ENCODE assay signal across 1 cellular context in the genomic region with DNA sequence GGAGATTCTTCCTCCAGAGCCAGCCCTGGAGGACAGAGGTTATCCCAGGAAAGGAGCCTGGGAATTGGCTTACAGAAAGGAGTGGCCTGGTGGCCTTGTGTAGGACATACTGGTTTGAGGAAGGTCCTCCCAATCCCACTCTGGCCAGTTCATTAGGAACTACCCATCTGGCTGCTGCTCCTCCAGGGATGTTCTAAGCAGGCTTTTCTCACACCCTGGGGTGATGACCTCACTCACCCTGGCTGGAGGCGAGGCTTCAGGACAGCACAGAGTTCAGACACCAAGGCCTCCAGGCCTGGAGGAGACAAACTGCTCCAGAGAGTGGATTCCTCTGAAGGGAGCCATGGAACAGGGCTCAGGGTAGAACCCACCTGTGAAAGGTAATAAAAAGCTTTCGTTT.
TF ChIP-seq lines count a peak whose summit lies in the region.

No MANE protein-coding gene starts in this region.

TF ChIP-seq in HepG2, 621 proteins besides CTCF, POLR2A, EP300 and RAD21:
- TF ChIP-seq ZFY (CRISPR knock-in tag; IDR thresholded peaks at IDR 0.05) (no peak), MBD4 (IDR thresholded peaks at IDR 0.05; ENCODE audit: borderline replicate concordance, low read length) (no peak), ZNF350 (CRISPR knock-in tag; IDR thresholded peaks at IDR 0.05; ENCODE audit: borderline replicate concordance, low read depth) (0 out of 2 replicates have a peak, but pooled peaks have one; percentile 10), ZZZ3 (CRISPR knock-in tag; IDR thresholded peaks at IDR 0.05; ENCODE audit: borderline replicate concordance) (0 out of 2 replicates have a peak, but pooled peaks have one; percentile 48), MAZ (IDR thresholded peaks at IDR 0.05; ENCODE audit: borderline replicate concordance, low read depth, low read length) (0 out of 2 replicates have a peak, but pooled peaks have one; percentile 1), MAZ (CRISPR knock-in tag; IDR thresholded peaks at IDR 0.05; ENCODE audit: low read depth) (no peak), SMAD1 (CRISPR knock-in tag; IDR thresholded peaks at IDR 0.05; ENCODE audit: borderline replicate concordance, low read depth) (0 out of 2 replicates have a peak, but pooled peaks have one; percentile 51)
- TF ChIP-seq, protein P1, sequence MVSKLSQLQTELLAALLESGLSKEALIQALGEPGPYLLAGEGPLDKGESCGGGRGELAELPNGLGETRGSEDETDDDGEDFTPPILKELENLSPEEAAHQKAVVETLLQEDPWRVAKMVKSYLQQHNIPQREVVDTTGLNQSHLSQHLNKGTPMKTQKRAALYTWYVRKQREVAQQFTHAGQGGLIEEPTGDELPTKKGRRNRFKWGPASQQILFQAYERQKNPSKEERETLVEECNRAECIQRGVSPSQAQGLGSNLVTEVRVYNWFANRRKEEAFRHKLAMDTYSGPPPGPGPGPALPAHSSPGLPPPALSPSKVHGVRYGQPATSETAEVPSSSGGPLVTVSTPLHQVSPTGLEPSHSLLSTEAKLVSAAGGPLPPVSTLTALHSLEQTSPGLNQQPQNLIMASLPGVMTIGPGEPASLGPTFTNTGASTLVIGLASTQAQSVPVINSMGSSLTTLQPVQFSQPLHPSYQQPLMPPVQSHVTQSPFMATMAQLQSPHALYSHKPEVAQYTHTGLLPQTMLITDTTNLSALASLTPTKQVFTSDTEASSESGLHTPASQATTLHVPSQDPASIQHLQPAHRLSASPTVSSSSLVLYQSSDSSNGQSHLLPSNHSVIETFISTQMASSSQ (IDR thresholded peaks at IDR 0.05; ENCODE audit: low read depth) = no peak
- TF ChIP-seq, protein P1 (CRISPR knock-in tag; IDR thresholded peaks at IDR 0.05; ENCODE audit: borderline replicate concordance) = 0 out of 2 replicates have a peak, but pooled peaks have one; percentile 16
- TF ChIP-seq, protein P2, sequence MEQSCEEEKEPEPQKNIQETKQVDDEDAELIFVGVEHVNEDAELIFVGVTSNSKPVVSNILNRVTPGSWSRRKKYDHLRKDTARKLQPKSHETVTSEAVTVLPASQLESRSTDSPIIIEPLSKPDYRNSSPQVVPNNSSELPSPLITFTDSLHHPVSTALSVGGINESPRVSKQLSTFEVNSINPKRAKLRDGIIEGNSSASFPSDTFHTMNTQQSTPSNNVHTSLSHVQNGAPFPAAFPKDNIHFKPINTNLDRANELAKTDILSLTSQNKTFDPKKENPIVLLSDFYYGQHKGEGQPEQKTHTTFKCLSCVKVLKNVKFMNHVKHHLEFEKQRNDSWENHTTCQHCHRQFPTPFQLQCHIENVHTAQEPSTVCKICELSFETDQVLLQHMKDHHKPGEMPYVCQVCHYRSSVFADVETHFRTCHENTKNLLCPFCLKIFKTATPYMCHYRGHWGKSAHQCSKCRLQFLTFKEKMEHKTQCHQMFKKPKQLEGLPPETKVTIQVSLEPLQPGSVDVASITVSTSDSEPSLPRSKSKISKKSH (CRISPR knock-in tag; IDR thresholded peaks at IDR 0.05; ENCODE audit: borderline replicate concordance) = no peak
- TF ChIP-seq, protein P3, sequence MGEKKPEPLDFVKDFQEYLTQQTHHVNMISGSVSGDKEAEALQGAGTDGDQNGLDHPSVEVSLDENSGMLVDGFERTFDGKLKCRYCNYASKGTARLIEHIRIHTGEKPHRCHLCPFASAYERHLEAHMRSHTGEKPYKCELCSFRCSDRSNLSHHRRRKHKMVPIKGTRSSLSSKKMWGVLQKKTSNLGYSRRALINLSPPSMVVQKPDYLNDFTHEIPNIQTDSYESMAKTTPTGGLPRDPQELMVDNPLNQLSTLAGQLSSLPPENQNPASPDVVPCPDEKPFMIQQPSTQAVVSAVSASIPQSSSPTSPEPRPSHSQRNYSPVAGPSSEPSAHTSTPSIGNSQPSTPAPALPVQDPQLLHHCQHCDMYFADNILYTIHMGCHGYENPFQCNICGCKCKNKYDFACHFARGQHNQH (CRISPR knock-in tag; IDR thresholded peaks at IDR 0.05) = no peak
- TF ChIP-seq, protein P4, sequence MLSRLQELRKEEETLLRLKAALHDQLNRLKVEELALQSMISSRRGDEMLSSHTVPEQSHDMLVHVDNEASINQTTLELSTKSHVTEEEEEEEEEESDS (CRISPR knock-in tag; IDR thresholded peaks at IDR 0.05; ENCODE audit: borderline replicate concordance) = no peak
TF ChIP-seq in HepG2: peak in this region for 5.
